Comparison of ENCODE assay signal across 30 cellular contexts in the genomic region with DNA sequence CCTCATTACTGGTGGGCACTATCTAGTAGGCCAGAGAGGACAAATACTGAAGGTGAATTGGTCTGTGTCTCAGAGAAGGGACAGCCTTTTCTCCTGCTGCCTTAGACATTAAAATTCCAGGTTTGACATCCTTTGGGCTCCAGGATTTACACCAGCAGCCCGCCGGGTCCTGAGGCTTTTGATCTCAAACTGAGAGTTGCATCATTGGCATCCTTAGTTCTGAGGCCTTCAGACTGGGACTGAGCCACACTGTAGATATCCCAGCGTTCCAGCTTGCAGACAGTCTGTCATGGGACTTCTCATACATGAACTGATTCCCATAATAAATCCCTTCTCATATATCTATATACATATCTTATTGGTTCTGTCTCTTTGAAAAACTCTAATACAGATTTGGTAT.
"Had no signal": no experiment of that assay in that cellular context is flagged by ENCODE, and none has a peak within 500 bp of the region (broad histone marks: within the 10 kb centered on the region; RNA-seq: fewer than 3 reads in every experiment).

No MANE protein-coding gene starts in this region.

- H3K4me1 Mint-ChIP-seq: brain had no signal

- H3K36me3 ChIP-seq: ascending aorta, cardiac muscle cell, MG63 had no signal

- H3K27ac Mint-ChIP-seq: activated B cell treated with CpG ODN at 0.5 μM for 24 hours; activated CD4-positive, alpha-beta memory T cell treated with anti-CD3 and anti-CD28 coated beads for 36 hours; activated CD4-positive, alpha-beta T cell treated with anti-CD3 and anti-CD28 coated beads, Interleukin-2, amount 10 ng/mL, durations not matched to agents 24 days and 14 days; activated naive CD4-positive, alpha-beta T cell treated with anti-CD3 and anti-CD28 coated beads, Interleukin-2, amount 50 U/mL, for 72 hours; activated naive CD8-positive, alpha-beta T cell treated with anti-CD3 and anti-CD28 coated beads, Interleukin-2, amount 50 U/mL, for 24 hours; brain; IgD-negative memory B cell; T-helper 1 cell treated with Interleukin-12 subunit alpha and Interleukin-12 subunit beta and Interleukin-4 antibody, amounts not matched to agents 30 μg/mL and 1 μg/mL, for 36 hours had no signal

- H3K9ac ChIP-seq: KMS-11 had no signal

- H3K9me3 ChIP-seq: ascending aorta had no signal

- H3K9me3 Mint-ChIP-seq: activated B cell treated with CpG ODN at 0.5 μM for 24 hours; activated CD4-positive, alpha-beta memory T cell treated with anti-CD3 and anti-CD28 coated beads for 36 hours; activated CD4-positive, alpha-beta T cell treated with anti-CD3 and anti-CD28 coated beads, Interleukin-2, amount 10 ng/mL, durations not matched to agents 24 days and 14 days; activated naive CD4-positive, alpha-beta T cell treated with anti-CD3 and anti-CD28 coated beads, Interleukin-2, amount 50 U/mL, for 72 hours; activated naive CD8-positive, alpha-beta T cell treated with anti-CD3 and anti-CD28 coated beads, Interleukin-2, amount 50 U/mL, for 24 hours; activated T-cell treated with anti-CD3 and anti-CD28 coated beads, Interleukin-2, amount 50 U/mL, for 4 hours; IgD-negative memory B cell; T-helper 1 cell treated with Interleukin-12 subunit alpha and Interleukin-12 subunit beta and Interleukin-4 antibody, amounts not matched to agents 30 μg/mL and 1 μg/mL, for 36 hours had no signal

- ATAC-seq: activated naive CD4-positive, alpha-beta T cell treated with anti-CD3 and anti-CD28 coated beads, Interleukin-2, amount 50 U/mL, for 72 hours; activated naive CD8-positive, alpha-beta T cell treated with anti-CD3 and anti-CD28 coated beads, Interleukin-2, amount 50 U/mL, for 24 hours; activated T-cell treated with anti-CD3 and anti-CD28 coated beads, Interleukin-2, amount 50 U/mL, for 4 hours had no signal

- H3K4me2 ChIP-seq: KMS-11, PC-9 had no signal

- DNase-seq: activated B cell treated with CpG ODN at 0.5 μM for 24 hours; activated CD4-positive, alpha-beta memory T cell treated with anti-CD3 and anti-CD28 coated beads for 36 hours; activated CD4-positive, alpha-beta T cell treated with anti-CD3 and anti-CD28 coated beads for 1 hour; activated CD4-positive, alpha-beta T cell treated with anti-CD3 and anti-CD28 coated beads, Interleukin-2, amount 10 ng/mL, durations not matched to agents 24 days and 14 days; activated CD8-positive, alpha-beta memory T cell treated with anti-CD3 and anti-CD28 coated beads for 24 hours; activated effector memory CD4-positive, alpha-beta T cell treated with anti-CD3 and anti-CD28 coated beads, Interleukin-2, amount 50 U/mL, for 16 hours; activated naive CD4-positive, alpha-beta T cell treated with Interleukin-2 at 50 U/mL for 16 hours; activated naive CD8-positive, alpha-beta T cell treated with anti-CD3 and anti-CD28 coated beads, Interleukin-2, amount 50 U/mL, for 24 hours; activated T-cell treated with anti-CD3 and anti-CD28 coated beads, Interleukin-2, amount 50 U/mL, for 4 hours; amniotic stem cell; MG63; MV-4-11; NCI-H1092 treated with DMSO at 0.1 percent for 48 hours; NCI-H1417 treated with DMSO at 0.1 percent for 48 hours; NCI-H1694; NCI-H2029; NCI-H2107; NCI-H2171 treated with DMSO at 0.1 percent for 48 hours; NCI-H226; NCI-H526; NCI-H82; PC-9; SHP77 treated with DMSO at 0.1 percent for 48 hours had no signal

- H3K36me3 Mint-ChIP-seq: activated CD4-positive, alpha-beta memory T cell treated with anti-CD3 and anti-CD28 coated beads for 36 hours; activated naive CD4-positive, alpha-beta T cell treated with anti-CD3 and anti-CD28 coated beads, Interleukin-2, amount 50 U/mL, for 72 hours had no signal

- H3K27ac ChIP-seq: ascending aorta, cardiac muscle cell, KMS-11, PC-9 had no signal

- H2AFZ ChIP-seq: PC-9 had no signal

- H3K27me3 Mint-ChIP-seq: activated B cell treated with CpG ODN at 0.5 μM for 24 hours; activated CD4-positive, alpha-beta memory T cell treated with anti-CD3 and anti-CD28 coated beads for 36 hours; activated CD4-positive, alpha-beta T cell treated with anti-CD3 and anti-CD28 coated beads, Interleukin-2, amount 10 ng/mL, durations not matched to agents 24 days and 14 days; activated naive CD8-positive, alpha-beta T cell treated with anti-CD3 and anti-CD28 coated beads, Interleukin-2, amount 50 U/mL, for 24 hours; brain; IgD-negative memory B cell had no signal

- H3K27me3 ChIP-seq: ascending aorta, cardiac muscle cell, MG63 had no signal

- H3K4me3 ChIP-seq: ascending aorta, cardiac muscle cell, MG63, PC-9 had no signal

- H3K4me3 Mint-ChIP-seq: activated B cell treated with CpG ODN at 0.5 μM for 24 hours; activated CD4-positive, alpha-beta memory T cell treated with anti-CD3 and anti-CD28 coated beads for 36 hours; activated CD4-positive, alpha-beta T cell treated with anti-CD3 and anti-CD28 coated beads, Interleukin-2, amount 10 ng/mL, durations not matched to agents 24 days and 14 days; activated naive CD8-positive, alpha-beta T cell treated with anti-CD3 and anti-CD28 coated beads, Interleukin-2, amount 50 U/mL, for 24 hours; activated T-cell treated with anti-CD3 and anti-CD28 coated beads, Interleukin-2, amount 50 U/mL, for 4 hours; brain; IgD-negative memory B cell; T-helper 1 cell treated with Interleukin-12 subunit alpha and Interleukin-12 subunit beta and Interleukin-4 antibody, amounts not matched to agents 30 μg/mL and 1 μg/mL, for 36 hours had no signal
